1 cellular context compared by ENCODE assay signal in the genomic region with DNA sequence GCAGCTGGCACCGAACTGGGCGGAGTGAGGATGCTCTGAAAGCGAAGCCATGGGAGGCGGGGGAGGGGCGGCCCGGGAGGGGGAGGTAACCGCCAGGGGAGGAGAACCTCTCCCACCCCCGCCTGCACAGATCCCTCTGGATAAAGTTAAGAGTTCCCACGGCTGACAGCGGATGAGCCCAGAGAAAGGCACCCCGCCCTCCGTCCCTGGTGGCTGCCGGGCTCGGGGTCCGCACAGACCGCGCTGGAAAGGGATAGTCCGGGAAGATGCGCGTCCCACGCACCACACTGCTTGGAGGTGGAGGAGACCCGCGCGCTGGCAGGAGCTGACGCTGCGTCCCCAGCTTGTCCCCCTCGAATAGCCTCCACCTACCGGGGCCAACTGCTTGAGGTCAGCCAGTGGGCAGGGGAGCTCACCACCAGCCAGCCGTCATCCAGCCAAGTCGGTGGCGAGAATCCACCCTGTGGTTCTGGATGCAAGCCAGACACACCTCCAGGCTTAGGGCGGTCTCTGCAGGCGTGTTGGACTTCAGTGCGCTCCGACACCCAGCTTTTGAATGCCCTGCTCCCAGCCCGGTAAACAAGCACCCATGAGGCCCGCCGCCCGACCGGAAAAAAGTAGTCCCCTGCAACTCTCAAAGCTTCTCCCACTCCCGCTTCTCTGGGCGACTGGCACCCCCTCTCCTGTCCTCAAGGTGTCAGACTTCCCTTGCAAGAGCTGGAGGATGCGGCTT.
TF ChIP-seq lines count a peak whose summit lies in the region.

A gene (minus strand): TSS at position 17 of the 733 bp plus-strand sequence. CDS start 86,439 bp downstream, outside the sequence.

TF ChIP-seq in WTC11, 78 proteins besides CTCF, POLR2A, EP300 and RAD21 (continued from another document):
- TF ChIP-seq, protein P1, sequence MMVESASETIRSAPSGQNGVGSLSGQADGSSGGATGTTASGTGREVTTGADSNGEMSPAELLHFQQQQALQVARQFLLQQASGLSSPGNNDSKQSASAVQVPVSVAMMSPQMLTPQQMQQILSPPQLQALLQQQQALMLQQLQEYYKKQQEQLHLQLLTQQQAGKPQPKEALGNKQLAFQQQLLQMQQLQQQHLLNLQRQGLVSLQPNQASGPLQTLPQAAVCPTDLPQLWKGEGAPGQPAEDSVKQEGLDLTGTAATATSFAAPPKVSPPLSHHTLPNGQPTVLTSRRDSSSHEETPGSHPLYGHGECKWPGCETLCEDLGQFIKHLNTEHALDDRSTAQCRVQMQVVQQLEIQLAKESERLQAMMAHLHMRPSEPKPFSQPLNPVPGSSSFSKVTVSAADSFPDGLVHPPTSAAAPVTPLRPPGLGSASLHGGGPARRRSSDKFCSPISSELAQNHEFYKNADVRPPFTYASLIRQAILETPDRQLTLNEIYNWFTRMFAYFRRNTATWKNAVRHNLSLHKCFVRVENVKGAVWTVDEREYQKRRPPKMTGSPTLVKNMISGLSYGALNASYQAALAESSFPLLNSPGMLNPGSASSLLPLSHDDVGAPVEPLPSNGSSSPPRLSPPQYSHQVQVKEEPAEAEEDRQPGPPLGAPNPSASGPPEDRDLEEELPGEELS (CRISPR knock-in tag; IDR thresholded peaks at IDR 0.05): peak; percentile 45; the same call in 1 of the 2 replicates
- TF ChIP-seq, protein P2, sequence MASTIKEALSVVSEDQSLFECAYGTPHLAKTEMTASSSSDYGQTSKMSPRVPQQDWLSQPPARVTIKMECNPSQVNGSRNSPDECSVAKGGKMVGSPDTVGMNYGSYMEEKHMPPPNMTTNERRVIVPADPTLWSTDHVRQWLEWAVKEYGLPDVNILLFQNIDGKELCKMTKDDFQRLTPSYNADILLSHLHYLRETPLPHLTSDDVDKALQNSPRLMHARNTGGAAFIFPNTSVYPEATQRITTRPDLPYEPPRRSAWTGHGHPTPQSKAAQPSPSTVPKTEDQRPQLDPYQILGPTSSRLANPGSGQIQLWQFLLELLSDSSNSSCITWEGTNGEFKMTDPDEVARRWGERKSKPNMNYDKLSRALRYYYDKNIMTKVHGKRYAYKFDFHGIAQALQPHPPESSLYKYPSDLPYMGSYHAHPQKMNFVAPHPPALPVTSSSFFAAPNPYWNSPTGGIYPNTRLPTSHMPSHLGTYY (CRISPR knock-in tag; IDR thresholded peaks at IDR 0.05): no peak
- no peak for TF ChIP-seq ZNF396 (CRISPR knock-in tag; IDR thresholded peaks at IDR 0.05; ENCODE audit: borderline replicate concordance)
- no peak for TF ChIP-seq GRHL2 (CRISPR knock-in tag; IDR thresholded peaks at IDR 0.05; ENCODE audit: insufficient replicate concordance, severe bottlenecking)
- TF ChIP-seq, protein P3, sequence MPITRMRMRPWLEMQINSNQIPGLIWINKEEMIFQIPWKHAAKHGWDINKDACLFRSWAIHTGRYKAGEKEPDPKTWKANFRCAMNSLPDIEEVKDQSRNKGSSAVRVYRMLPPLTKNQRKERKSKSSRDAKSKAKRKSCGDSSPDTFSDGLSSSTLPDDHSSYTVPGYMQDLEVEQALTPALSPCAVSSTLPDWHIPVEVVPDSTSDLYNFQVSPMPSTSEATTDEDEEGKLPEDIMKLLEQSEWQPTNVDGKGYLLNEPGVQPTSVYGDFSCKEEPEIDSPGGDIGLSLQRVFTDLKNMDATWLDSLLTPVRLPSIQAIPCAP (CRISPR knock-in tag; IDR thresholded peaks at IDR 0.05): no peak
- TF ChIP-seq SOX15 (CRISPR knock-in tag; IDR thresholded peaks at IDR 0.05): no peak
- TF ChIP-seq, protein P4, sequence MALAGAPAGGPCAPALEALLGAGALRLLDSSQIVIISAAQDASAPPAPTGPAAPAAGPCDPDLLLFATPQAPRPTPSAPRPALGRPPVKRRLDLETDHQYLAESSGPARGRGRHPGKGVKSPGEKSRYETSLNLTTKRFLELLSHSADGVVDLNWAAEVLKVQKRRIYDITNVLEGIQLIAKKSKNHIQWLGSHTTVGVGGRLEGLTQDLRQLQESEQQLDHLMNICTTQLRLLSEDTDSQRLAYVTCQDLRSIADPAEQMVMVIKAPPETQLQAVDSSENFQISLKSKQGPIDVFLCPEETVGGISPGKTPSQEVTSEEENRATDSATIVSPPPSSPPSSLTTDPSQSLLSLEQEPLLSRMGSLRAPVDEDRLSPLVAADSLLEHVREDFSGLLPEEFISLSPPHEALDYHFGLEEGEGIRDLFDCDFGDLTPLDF (CRISPR knock-in tag; IDR thresholded peaks at IDR 0.05): no peak
- TF ChIP-seq ZNF232 (CRISPR knock-in tag; IDR thresholded peaks at IDR 0.05): no peak
- TF ChIP-seq, protein P5, sequence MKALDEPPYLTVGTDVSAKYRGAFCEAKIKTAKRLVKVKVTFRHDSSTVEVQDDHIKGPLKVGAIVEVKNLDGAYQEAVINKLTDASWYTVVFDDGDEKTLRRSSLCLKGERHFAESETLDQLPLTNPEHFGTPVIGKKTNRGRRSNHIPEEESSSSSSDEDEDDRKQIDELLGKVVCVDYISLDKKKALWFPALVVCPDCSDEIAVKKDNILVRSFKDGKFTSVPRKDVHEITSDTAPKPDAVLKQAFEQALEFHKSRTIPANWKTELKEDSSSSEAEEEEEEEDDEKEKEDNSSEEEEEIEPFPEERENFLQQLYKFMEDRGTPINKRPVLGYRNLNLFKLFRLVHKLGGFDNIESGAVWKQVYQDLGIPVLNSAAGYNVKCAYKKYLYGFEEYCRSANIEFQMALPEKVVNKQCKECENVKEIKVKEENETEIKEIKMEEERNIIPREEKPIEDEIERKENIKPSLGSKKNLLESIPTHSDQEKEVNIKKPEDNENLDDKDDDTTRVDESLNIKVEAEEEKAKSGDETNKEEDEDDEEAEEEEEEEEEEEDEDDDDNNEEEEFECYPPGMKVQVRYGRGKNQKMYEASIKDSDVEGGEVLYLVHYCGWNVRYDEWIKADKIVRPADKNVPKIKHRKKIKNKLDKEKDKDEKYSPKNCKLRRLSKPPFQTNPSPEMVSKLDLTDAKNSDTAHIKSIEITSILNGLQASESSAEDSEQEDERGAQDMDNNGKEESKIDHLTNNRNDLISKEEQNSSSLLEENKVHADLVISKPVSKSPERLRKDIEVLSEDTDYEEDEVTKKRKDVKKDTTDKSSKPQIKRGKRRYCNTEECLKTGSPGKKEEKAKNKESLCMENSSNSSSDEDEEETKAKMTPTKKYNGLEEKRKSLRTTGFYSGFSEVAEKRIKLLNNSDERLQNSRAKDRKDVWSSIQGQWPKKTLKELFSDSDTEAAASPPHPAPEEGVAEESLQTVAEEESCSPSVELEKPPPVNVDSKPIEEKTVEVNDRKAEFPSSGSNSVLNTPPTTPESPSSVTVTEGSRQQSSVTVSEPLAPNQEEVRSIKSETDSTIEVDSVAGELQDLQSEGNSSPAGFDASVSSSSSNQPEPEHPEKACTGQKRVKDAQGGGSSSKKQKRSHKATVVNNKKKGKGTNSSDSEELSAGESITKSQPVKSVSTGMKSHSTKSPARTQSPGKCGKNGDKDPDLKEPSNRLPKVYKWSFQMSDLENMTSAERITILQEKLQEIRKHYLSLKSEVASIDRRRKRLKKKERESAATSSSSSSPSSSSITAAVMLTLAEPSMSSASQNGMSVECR (CRISPR knock-in tag; IDR thresholded peaks at IDR 0.05; ENCODE audit: borderline replicate concordance): peak; percentile 11; the same call in 1 of the 2 replicates
- TF ChIP-seq ATF1 (CRISPR knock-in tag; IDR thresholded peaks at IDR 0.05): no peak
- TF ChIP-seq, protein P6, sequence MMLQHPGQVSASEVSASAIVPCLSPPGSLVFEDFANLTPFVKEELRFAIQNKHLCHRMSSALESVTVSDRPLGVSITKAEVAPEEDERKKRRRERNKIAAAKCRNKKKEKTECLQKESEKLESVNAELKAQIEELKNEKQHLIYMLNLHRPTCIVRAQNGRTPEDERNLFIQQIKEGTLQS (CRISPR knock-in tag; conservative IDR thresholded peaks at IDR 0.05): no peak
- TF ChIP-seq, protein P7, sequence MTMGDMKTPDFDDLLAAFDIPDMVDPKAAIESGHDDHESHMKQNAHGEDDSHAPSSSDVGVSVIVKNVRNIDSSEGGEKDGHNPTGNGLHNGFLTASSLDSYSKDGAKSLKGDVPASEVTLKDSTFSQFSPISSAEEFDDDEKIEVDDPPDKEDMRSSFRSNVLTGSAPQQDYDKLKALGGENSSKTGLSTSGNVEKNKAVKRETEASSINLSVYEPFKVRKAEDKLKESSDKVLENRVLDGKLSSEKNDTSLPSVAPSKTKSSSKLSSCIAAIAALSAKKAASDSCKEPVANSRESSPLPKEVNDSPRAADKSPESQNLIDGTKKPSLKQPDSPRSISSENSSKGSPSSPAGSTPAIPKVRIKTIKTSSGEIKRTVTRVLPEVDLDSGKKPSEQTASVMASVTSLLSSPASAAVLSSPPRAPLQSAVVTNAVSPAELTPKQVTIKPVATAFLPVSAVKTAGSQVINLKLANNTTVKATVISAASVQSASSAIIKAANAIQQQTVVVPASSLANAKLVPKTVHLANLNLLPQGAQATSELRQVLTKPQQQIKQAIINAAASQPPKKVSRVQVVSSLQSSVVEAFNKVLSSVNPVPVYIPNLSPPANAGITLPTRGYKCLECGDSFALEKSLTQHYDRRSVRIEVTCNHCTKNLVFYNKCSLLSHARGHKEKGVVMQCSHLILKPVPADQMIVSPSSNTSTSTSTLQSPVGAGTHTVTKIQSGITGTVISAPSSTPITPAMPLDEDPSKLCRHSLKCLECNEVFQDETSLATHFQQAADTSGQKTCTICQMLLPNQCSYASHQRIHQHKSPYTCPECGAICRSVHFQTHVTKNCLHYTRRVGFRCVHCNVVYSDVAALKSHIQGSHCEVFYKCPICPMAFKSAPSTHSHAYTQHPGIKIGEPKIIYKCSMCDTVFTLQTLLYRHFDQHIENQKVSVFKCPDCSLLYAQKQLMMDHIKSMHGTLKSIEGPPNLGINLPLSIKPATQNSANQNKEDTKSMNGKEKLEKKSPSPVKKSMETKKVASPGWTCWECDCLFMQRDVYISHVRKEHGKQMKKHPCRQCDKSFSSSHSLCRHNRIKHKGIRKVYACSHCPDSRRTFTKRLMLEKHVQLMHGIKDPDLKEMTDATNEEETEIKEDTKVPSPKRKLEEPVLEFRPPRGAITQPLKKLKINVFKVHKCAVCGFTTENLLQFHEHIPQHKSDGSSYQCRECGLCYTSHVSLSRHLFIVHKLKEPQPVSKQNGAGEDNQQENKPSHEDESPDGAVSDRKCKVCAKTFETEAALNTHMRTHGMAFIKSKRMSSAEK (CRISPR knock-in tag; IDR thresholded peaks at IDR 0.05; ENCODE audit: borderline replicate concordance): no peak
- no peak for TF ChIP-seq CBFB (CRISPR knock-in tag; IDR thresholded peaks at IDR 0.05; ENCODE audit: low read depth)
- TF ChIP-seq, protein P8, sequence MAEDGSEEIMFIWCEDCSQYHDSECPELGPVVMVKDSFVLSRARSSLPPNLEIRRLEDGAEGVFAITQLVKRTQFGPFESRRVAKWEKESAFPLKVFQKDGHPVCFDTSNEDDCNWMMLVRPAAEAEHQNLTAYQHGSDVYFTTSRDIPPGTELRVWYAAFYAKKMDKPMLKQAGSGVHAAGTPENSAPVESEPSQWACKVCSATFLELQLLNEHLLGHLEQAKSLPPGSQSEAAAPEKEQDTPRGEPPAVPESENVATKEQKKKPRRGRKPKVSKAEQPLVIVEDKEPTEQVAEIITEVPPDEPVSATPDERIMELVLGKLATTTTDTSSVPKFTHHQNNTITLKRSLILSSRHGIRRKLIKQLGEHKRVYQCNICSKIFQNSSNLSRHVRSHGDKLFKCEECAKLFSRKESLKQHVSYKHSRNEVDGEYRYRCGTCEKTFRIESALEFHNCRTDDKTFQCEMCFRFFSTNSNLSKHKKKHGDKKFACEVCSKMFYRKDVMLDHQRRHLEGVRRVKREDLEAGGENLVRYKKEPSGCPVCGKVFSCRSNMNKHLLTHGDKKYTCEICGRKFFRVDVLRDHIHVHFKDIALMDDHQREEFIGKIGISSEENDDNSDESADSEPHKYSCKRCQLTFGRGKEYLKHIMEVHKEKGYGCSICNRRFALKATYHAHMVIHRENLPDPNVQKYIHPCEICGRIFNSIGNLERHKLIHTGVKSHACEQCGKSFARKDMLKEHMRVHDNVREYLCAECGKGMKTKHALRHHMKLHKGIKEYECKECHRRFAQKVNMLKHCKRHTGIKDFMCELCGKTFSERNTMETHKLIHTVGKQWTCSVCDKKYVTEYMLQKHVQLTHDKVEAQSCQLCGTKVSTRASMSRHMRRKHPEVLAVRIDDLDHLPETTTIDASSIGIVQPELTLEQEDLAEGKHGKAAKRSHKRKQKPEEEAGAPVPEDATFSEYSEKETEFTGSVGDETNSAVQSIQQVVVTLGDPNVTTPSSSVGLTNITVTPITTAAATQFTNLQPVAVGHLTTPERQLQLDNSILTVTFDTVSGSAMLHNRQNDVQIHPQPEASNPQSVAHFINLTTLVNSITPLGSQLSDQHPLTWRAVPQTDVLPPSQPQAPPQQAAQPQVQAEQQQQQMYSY (CRISPR knock-in tag; IDR thresholded peaks at IDR 0.05): no peak
- no peak for TF ChIP-seq CREM (CRISPR knock-in tag; IDR thresholded peaks at IDR 0.05)
- 0 out of 2 replicates have a peak, but pooled peaks have one; percentile 9 for TF ChIP-seq FOXP1 (CRISPR knock-in tag; IDR thresholded peaks at IDR 0.05; ENCODE audit: borderline replicate concordance)
- no peak for TF ChIP-seq ZNF121 (CRISPR knock-in tag; IDR thresholded peaks at IDR 0.05)
- TF ChIP-seq ELF4 (CRISPR knock-in tag; IDR thresholded peaks at IDR 0.05; ENCODE audit: low read depth): no peak
- TF ChIP-seq, protein P9, sequence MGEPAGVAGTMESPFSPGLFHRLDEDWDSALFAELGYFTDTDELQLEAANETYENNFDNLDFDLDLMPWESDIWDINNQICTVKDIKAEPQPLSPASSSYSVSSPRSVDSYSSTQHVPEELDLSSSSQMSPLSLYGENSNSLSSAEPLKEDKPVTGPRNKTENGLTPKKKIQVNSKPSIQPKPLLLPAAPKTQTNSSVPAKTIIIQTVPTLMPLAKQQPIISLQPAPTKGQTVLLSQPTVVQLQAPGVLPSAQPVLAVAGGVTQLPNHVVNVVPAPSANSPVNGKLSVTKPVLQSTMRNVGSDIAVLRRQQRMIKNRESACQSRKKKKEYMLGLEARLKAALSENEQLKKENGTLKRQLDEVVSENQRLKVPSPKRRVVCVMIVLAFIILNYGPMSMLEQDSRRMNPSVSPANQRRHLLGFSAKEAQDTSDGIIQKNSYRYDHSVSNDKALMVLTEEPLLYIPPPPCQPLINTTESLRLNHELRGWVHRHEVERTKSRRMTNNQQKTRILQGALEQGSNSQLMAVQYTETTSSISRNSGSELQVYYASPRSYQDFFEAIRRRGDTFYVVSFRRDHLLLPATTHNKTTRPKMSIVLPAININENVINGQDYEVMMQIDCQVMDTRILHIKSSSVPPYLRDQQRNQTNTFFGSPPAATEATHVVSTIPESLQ (CRISPR knock-in tag; IDR thresholded peaks at IDR 0.05): no peak
- peak; percentile 8; the same call in 1 of the 2 replicates for TF ChIP-seq FOXK1 (CRISPR knock-in tag; IDR thresholded peaks at IDR 0.05)
- no peak for TF ChIP-seq OVOL2 (CRISPR knock-in tag; IDR thresholded peaks at IDR 0.05; ENCODE audit: borderline replicate concordance)
- TF ChIP-seq HMGA2 (CRISPR knock-in tag; IDR thresholded peaks at IDR 0.05): no peak
